Comparison of ENCODE assay signal across 1 cellular context in genomic region chr19:1507763-1508506, GRCh38.
A peak's percentile ranks its signal among the peaks of the same experiment; 100 is the strongest.
TF ChIP-seq lines count a peak whose summit lies in the region.

No MANE protein-coding gene starts in this region.

TF ChIP-seq in SK-N-SH, 30 proteins besides CTCF, POLR2A, EP300 and RAD21 (continued from another document):
- TF ChIP-seq NRF1 (IDR thresholded peaks at IDR 0.05; ENCODE audit: low read depth, low read length) (no peak), SMC3 (IDR thresholded peaks at IDR 0.05; ENCODE audit: low read depth, low read length) (no peak), NFIC (IDR thresholded peaks at IDR 0.05; ENCODE audit: borderline replicate concordance) (no peak), YY1 (IDR thresholded peaks at IDR 0.05; ENCODE audit: low read depth) (no peak), FOXJ3 (CRISPR knock-in tag; IDR thresholded peaks at IDR 0.05) (no peak), FOXM1 (IDR thresholded peaks at IDR 0.05; ENCODE audit: low read depth) (no peak), FOSL2 (IDR thresholded peaks at IDR 0.05; ENCODE audit: borderline replicate concordance, low read depth) (no peak), TCF12 (IDR thresholded peaks at IDR 0.05) (no peak; the same call in 1 of the 2 replicates), MEF2A (IDR thresholded peaks at IDR 0.05; ENCODE audit: borderline replicate concordance, low read depth) (no peak), CHD2 (IDR thresholded peaks at IDR 0.05; ENCODE audit: low read length, partially characterized antibody) (peak; percentile 78), JUND (IDR thresholded peaks at IDR 0.05) (no peak), MXI1 (IDR thresholded peaks at IDR 0.05; ENCODE audit: low read depth, low read length) (peak; percentile 61; the same call in 1 of the 2 replicates), ZBTB33 (IDR thresholded peaks at IDR 0.05; ENCODE audit: borderline replicate concordance, low read depth) (no peak), REST (IDR thresholded peaks at IDR 0.05; ENCODE audit: low read depth, low read length) (0 out of 2 replicates have a peak, but pooled peaks have one; percentile 6), RCOR1 (IDR thresholded peaks at IDR 0.05; ENCODE audit: low read length) (no peak), EZH2phosphoT487 (IDR thresholded peaks at IDR 0.05; ENCODE audit: borderline replicate concordance, low read depth) (no peak), USF2 (IDR thresholded peaks at IDR 0.05; ENCODE audit: borderline replicate concordance, low read depth, low read length) (no peak), RFX5 (IDR thresholded peaks at IDR 0.05; ENCODE audit: low read length) (no peak; the same call in 1 of the 2 replicates)
